Comparison of ENCODE assay signal across 15 cellular contexts in the genomic region with DNA sequence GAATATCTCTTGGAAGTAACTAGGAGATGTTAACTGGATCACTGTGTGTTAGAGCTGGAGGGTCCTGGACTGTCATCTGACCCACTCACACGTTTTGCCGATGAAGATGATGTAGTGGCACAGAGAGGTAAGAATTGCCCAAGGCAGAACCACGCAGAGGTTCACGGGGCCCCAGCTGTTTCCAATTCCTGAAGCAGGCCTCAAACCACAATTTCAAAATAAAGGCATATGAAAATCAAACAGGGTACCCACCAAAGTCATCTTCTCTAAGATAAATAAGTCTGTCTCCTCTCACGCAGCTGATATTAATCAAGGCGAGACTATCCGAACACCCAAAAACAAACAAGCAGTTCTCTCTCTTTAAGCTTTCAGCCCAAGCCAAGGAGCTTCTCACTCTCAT.
"Had no signal": no experiment of that assay in that cellular context is flagged by ENCODE, and none has a peak within 500 bp of the region (broad histone marks: within the 10 kb centered on the region; RNA-seq: fewer than 3 reads in every experiment).

No MANE protein-coding gene starts in this region.

- H3K27ac ChIP-seq: thyroid gland had no signal

- H3K36me3 ChIP-seq: thyroid gland had no signal

- ATAC-seq: activated CD8-positive, alpha-beta T cell treated with anti-CD3 and anti-CD28 coated beads for 36 hours; effector memory CD8-positive, alpha-beta T cell; stimulated activated memory B cell treated with anti-CD40 and anti-IgM and Interleukin-4, amounts not matched to agents 10 μg/mL and 1 μg/mL and 100 μg/mL, for 72 hours had no signal

- DNase-seq: activated CD4-positive, alpha-beta T cell treated with anti-CD3 and anti-CD28 coated beads for 48 hours; activated CD8-positive, alpha-beta T cell treated with anti-CD3 and anti-CD28 coated beads for 36 hours; activated gamma-delta T cell treated with Interleukin-2 at 50 U/mL for 16 hours; activated T-cell treated with anti-CD3 and anti-CD28 coated beads, Interleukin-2, amount 50 U/mL, for 48 hours; cerebellar nuclear complex; effector memory CD8-positive, alpha-beta T cell; islet precursor cell; midbrain; stimulated activated CD4-positive, alpha-beta T cell treated with anti-CD3 and anti-CD28 coated beads, Interleukin-2, amount 100 ng/mL, for 48 hours; T-helper 1 cell; thyroid gland had no signal

- H3K4me1 ChIP-seq: thyroid gland had no signal

- H3K9me3 Mint-ChIP-seq: activated CD8-positive, alpha-beta T cell treated with anti-CD3 and anti-CD28 coated beads for 36 hours; dendritic cell treated with granulocyte-macrophage colony-stimulating factor and Interleukin-4, amounts not matched to agents 40 ng/mL and 50 ng/mL, for 4 days; effector memory CD8-positive, alpha-beta T cell; stimulated activated memory B cell treated with anti-CD40 and anti-IgM and Interleukin-4, amounts not matched to agents 10 μg/mL and 1 μg/mL and 100 μg/mL, for 72 hours had no signal

- H3K27me3 ChIP-seq: thyroid gland had no signal

- H3K4me1 Mint-ChIP-seq: stimulated activated memory B cell treated with anti-CD40 and anti-IgM and Interleukin-4, amounts not matched to agents 10 μg/mL and 1 μg/mL and 100 μg/mL, for 72 hours had no signal

- H3K36me3 Mint-ChIP-seq: activated naive CD8-positive, alpha-beta T cell; stimulated activated memory B cell treated with anti-CD40 and anti-IgM and Interleukin-4, amounts not matched to agents 10 μg/mL and 1 μg/mL and 100 μg/mL, for 72 hours had no signal

- H3K4me3 ChIP-seq: lung, thyroid gland had no signal

- H3K27me3 Mint-ChIP-seq: stimulated activated memory B cell treated with anti-CD40 and anti-IgM and Interleukin-4, amounts not matched to agents 10 μg/mL and 1 μg/mL and 100 μg/mL, for 72 hours had no signal

- H3K9me3 ChIP-seq: thyroid gland had no signal

- H3K27ac Mint-ChIP-seq: activated CD8-positive, alpha-beta T cell treated with anti-CD3 and anti-CD28 coated beads for 36 hours; activated naive CD8-positive, alpha-beta T cell; dendritic cell treated with granulocyte-macrophage colony-stimulating factor and Interleukin-4, amounts not matched to agents 40 ng/mL and 50 ng/mL, for 4 days; effector memory CD8-positive, alpha-beta T cell; stimulated activated memory B cell treated with anti-CD40 and anti-IgM and Interleukin-4, amounts not matched to agents 10 μg/mL and 1 μg/mL and 100 μg/mL, for 72 hours had no signal

- H3K4me3 Mint-ChIP-seq: activated CD8-positive, alpha-beta T cell treated with anti-CD3 and anti-CD28 coated beads for 36 hours; activated naive CD8-positive, alpha-beta T cell; dendritic cell treated with granulocyte-macrophage colony-stimulating factor and Interleukin-4, amounts not matched to agents 40 ng/mL and 50 ng/mL, for 4 days; effector memory CD8-positive, alpha-beta T cell; stimulated activated memory B cell treated with anti-CD40 and anti-IgM and Interleukin-4, amounts not matched to agents 10 μg/mL and 1 μg/mL and 100 μg/mL, for 72 hours had no signal
